15 cellular contexts compared by ENCODE assay signal in the genomic region with DNA sequence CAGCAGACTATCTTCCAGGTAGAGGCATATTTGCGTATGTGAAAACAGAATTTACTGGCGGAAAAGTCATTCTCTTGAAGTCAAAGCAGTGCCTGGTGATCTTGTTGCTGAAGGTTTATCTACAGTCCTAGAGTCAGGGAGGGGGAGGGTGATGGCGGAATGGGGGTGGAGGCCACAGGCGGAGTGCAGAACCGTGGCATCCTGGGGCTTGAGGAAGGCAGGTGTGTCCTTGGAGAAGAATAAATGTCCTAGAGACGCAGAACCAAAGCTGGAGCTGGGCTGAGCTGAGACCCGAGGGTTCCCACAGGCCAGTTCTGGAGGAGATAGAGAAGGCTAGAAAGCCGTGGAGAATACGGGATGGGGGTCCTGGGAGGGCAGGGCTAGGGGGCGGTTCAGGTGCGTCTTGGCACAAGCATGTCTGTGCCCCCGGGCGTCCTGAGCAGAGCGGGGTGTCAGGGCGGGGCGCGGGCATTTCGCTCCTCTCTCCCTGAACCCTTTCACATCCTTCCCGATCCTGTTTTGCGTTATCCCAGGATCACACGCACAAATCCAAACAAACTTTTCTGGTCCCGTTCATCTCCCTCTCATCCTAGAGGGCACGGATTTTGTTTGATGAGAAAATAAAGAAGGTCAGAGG.
"Had no signal": no experiment of that assay in that cellular context is flagged by ENCODE, and none has a peak within 500 bp of the region (broad histone marks: within the 10 kb centered on the region; RNA-seq: fewer than 3 reads in every experiment).

No MANE protein-coding gene starts in this region.

- ATAC-seq: left cardiac atrium, lower lobe of right lung, right cardiac atrium had no signal

- H3K36me3 ChIP-seq: esophagus muscularis mucosa, lower lobe of right lung, stomach, vagina had no signal

- H3K4me3 Mint-ChIP-seq: activated CD4-positive, alpha-beta memory T cell treated with anti-CD3 and anti-CD28 coated beads for 36 hours; activated naive CD8-positive, alpha-beta T cell treated with anti-CD3 and anti-CD28 coated beads, Interleukin-2, amount 10 ng/mL, durations not matched to agents 7 days and 5 days had no signal

- H3K4me3 ChIP-seq: dorsolateral prefrontal cortex, esophagus muscularis mucosa, lower lobe of right lung, stomach, vagina had no signal

- H3K9me3 Mint-ChIP-seq: activated CD4-positive, alpha-beta memory T cell treated with anti-CD3 and anti-CD28 coated beads for 36 hours; activated naive CD8-positive, alpha-beta T cell treated with anti-CD3 and anti-CD28 coated beads, Interleukin-2, amount 10 ng/mL, durations not matched to agents 7 days and 5 days had no signal

- H3K27ac ChIP-seq: dorsolateral prefrontal cortex, esophagus muscularis mucosa, lower lobe of right lung, stomach, vagina had no signal

- H3K27ac Mint-ChIP-seq: activated CD4-positive, alpha-beta memory T cell treated with anti-CD3 and anti-CD28 coated beads for 36 hours; activated naive CD8-positive, alpha-beta T cell treated with anti-CD3 and anti-CD28 coated beads, Interleukin-2, amount 10 ng/mL, durations not matched to agents 7 days and 5 days had no signal

- H3K9me3 ChIP-seq: esophagus muscularis mucosa, lower lobe of right lung, stomach, vagina had no signal

- H3K27me3 ChIP-seq: vagina had no signal

- H3K36me3 Mint-ChIP-seq: activated CD4-positive, alpha-beta memory T cell treated with anti-CD3 and anti-CD28 coated beads for 36 hours; activated naive CD8-positive, alpha-beta T cell treated with anti-CD3 and anti-CD28 coated beads, Interleukin-2, amount 10 ng/mL, durations not matched to agents 7 days and 5 days had no signal

- DNase-seq: activated CD4-positive, alpha-beta memory T cell treated with anti-CD3 and anti-CD28 coated beads for 36 hours; activated gamma-delta T cell; activated naive CD8-positive, alpha-beta T cell treated with anti-CD3 and anti-CD28 coated beads, Interleukin-2, amount 10 ng/mL, durations not matched to agents 7 days and 5 days; activated T-cell treated with anti-CD3 and anti-CD28 coated beads, Interleukin-2, amount 50 U/mL, for 48 hours; anterior cingulate cortex; dorsolateral prefrontal cortex; hypothalamus; left cardiac atrium; lower lobe of right lung; midbrain; right cardiac atrium; small intestine; stomach had no signal
